14 cellular contexts compared by ENCODE assay signal in genomic region chr11:73386568-73386967, GRCh38. TPM values are rescaled to one million over a fixed set of nuclear protein-coding genes. Genes with fewer than 3 reads are reported as not detected.
A peak's percentile ranks its signal among the peaks of the same experiment; 100 is the strongest.
DNase-seq lines count a peak whose midpoint lies in the region; ATAC-seq, FAIRE-seq and TF ChIP-seq lines count a peak whose summit lies in the region.
"Had no signal": no experiment of that assay in that cellular context is flagged by ENCODE, and none has a peak within 500 bp of the region (broad histone marks: within the 10 kb centered on the region; RNA-seq: fewer than 3 reads in every experiment).

No MANE protein-coding gene starts in this region.

- H2BK12ac ChIP-seq in trophoblast cell (ENCODE audit: low read length): no peak overlapping the region

- no peak overlapping the region for H4K8ac ChIP-seq in trophoblast cell (ENCODE audit: low read depth, low read length)

- peaks cover 4% of the 10 kb centered on the region for H3K36me3 ChIP-seq in CD4-positive, CD25-positive, alpha-beta regulatory T cell (ENCODE audit: control insufficient read depth, insufficient read depth, low read length)
- peaks cover 3 to 6% of the 10 kb centered on the region in 2 experiments for H3K36me3 ChIP-seq in trophoblast cell (ENCODE audit: control insufficient read depth in 1 of 2, insufficient read depth in 2 of 2, low read length in 2 of 2)
- H3K36me3 ChIP-seq: thoracic aorta had no signal

- H3K9me3 Mint-ChIP-seq in CD4-positive, CD25-positive, alpha-beta regulatory T cell: no peaks in the 10 kb centered on the region
- H3K9me3 Mint-ChIP-seq in central memory CD8-positive, alpha-beta T cell: no peaks in the 10 kb centered on the region
- H3K9me3 Mint-ChIP-seq in glutamatergic neuron (ENCODE audit: unreplicated experiment): peaks cover 7% of the 10 kb centered on the region

- no peak overlapping the region for H3K14ac ChIP-seq in trophoblast cell (ENCODE audit: low read length)

- H3K4ac ChIP-seq in trophoblast cell (ENCODE audit: low read depth, low read length): no peak overlapping the region

- no peak overlapping the region for H3K4me3 ChIP-seq in CD4-positive, CD25-positive, alpha-beta regulatory T cell (ENCODE audit: low read depth, low read length)
- no peak overlapping the region for H3K4me3 ChIP-seq in trophoblast cell (ENCODE audit: low read depth, low read length)
- H3K4me3 ChIP-seq: body of pancreas, thoracic aorta had no signal

- H3K36me3 Mint-ChIP-seq in CD4-positive, CD25-positive, alpha-beta regulatory T cell: no peaks in the 10 kb centered on the region
- H3K36me3 Mint-ChIP-seq in central memory CD8-positive, alpha-beta T cell (ENCODE audit: insufficient read depth): peaks cover 43% of the 10 kb centered on the region
- H3K36me3 Mint-ChIP-seq in glutamatergic neuron (ENCODE audit: unreplicated experiment): no peaks in the 10 kb centered on the region

- H3K4me2 ChIP-seq in trophoblast cell (ENCODE audit: low read length): no peak overlapping the region
- H3K4me2 ChIP-seq: SK-N-SH had no signal

- no peak overlapping the region for H3K23ac ChIP-seq in trophoblast cell (ENCODE audit: low read length)

- H3K79me2 ChIP-seq in trophoblast cell (ENCODE audit: control insufficient read depth, insufficient read depth, low read length, poor library complexity): no peaks in the 10 kb centered on the region

- no peaks in the 10 kb centered on the region for H3K9me3 ChIP-seq in CD4-positive, CD25-positive, alpha-beta regulatory T cell (ENCODE audit: control insufficient read depth in 2 of 2, low read length in 2 of 2)
- peaks cover 3% of the 10 kb centered on the region for H3K9me3 ChIP-seq in trophoblast cell (ENCODE audit: insufficient read depth, low read depth, low read length)
- H3K9me3 ChIP-seq: body of pancreas, SK-N-SH, thoracic aorta had no signal

- H3K27ac ChIP-seq in CD4-positive, CD25-positive, alpha-beta regulatory T cell (ENCODE audit: insufficient read depth, low read length, poor library complexity, severe bottlenecking): no peak overlapping the region
- no peak overlapping the region for H3K27ac ChIP-seq in trophoblast cell (ENCODE audit: low read depth, low read length)

- no peak overlapping the region for H2BK5ac ChIP-seq in trophoblast cell (ENCODE audit: low read depth, low read length, poor library complexity)

- H3K4me3 Mint-ChIP-seq in CD4-positive, CD25-positive, alpha-beta regulatory T cell: no peak overlapping the region
- H3K4me3 Mint-ChIP-seq in central memory CD8-positive, alpha-beta T cell: no peak overlapping the region
- H3K4me3 Mint-ChIP-seq in glutamatergic neuron (ENCODE audit: unreplicated experiment): no peak overlapping the region

- no peak for DNase-seq in CD4-positive, CD25-positive, alpha-beta regulatory T cell
- DNase-seq in GM19239 (ENCODE audit: insufficient read length, low spot score) (no peak), trophoblast cell (no peak), NK-92 (lab: John Stamatoyannopoulos, UW; ENCODE audit: unreplicated experiment) (no peak), NCI-H1048 (lab: John Stamatoyannopoulos, UW) (no peak), superior temporal gyrus (ENCODE audit: extremely low spot score) (no peak), glutamatergic neuron (no peak)
- DNase-seq in central memory CD8-positive, alpha-beta T cell (ENCODE audit: low spot score in 2 of 2): no peak
- DNase-seq: activated CD4-positive, alpha-beta T cell treated with anti-CD3 and anti-CD28 coated beads, Interleukin-2, amount 50 U/mL, for 4 hours; islet precursor cell; SK-N-SH; stimulated activated CD4-positive, alpha-beta T cell treated with anti-CD3 and anti-CD28 coated beads, Interleukin-4, amount 100 ng/mL, for 24 hours had no signal

- H3K9ac ChIP-seq in trophoblast cell (ENCODE audit: low read length): no peak overlapping the region
- H3K9ac ChIP-seq: SK-N-SH had no signal

- no peak overlapping the region for H2BK120ac ChIP-seq in trophoblast cell (ENCODE audit: insufficient read depth, low read length, poor library complexity)

- no peak overlapping the region for H4K12ac ChIP-seq in trophoblast cell (ENCODE audit: low read depth, low read length)

- no peaks in the 10 kb centered on the region for H3K79me1 ChIP-seq in trophoblast cell (ENCODE audit: low read length)

- no peak overlapping the region for H2AFZ ChIP-seq in trophoblast cell (ENCODE audit: insufficient read depth, low read length, poor library complexity)

- no peak for TF ChIP-seq CTCF in glutamatergic neuron (IDR thresholded peaks at IDR 0.05; ENCODE audit: partially characterized antibody, unreplicated experiment)

- H4K91ac ChIP-seq in trophoblast cell (ENCODE audit: low read depth, low read length): no peak overlapping the region

- peak overlapping the region; percentile 60 for H3K18ac ChIP-seq in trophoblast cell (ENCODE audit: low read length)

- H3K4me1 Mint-ChIP-seq in CD4-positive, CD25-positive, alpha-beta regulatory T cell: peaks cover 0 to 67% (median 34%) of the 10 kb centered on the region in 4 donors
- H3K4me1 Mint-ChIP-seq in central memory CD8-positive, alpha-beta T cell: peaks cover 69% of the 10 kb centered on the region
- peaks cover 27% of the 10 kb centered on the region for H3K4me1 Mint-ChIP-seq in glutamatergic neuron (ENCODE audit: low read depth, unreplicated experiment)

- no peaks in the 10 kb centered on the region for H3K27me3 ChIP-seq in CD4-positive, CD25-positive, alpha-beta regulatory T cell (ENCODE audit: control insufficient read depth, insufficient read depth, low read length)
- no peaks in the 10 kb centered on the region for H3K27me3 ChIP-seq in trophoblast cell (ENCODE audit: insufficient read depth, low read length)
- H3K27me3 ChIP-seq: body of pancreas had no signal

- peak; percentile 64 for FAIRE-seq in GM19239 (lab: Jason Lieb, UNC)

- H3K27ac Mint-ChIP-seq in CD4-positive, CD25-positive, alpha-beta regulatory T cell: peak overlapping the region in 2 of 3 donors; percentile 62 to 82
- peak overlapping the region; percentile 68 for H3K27ac Mint-ChIP-seq in central memory CD8-positive, alpha-beta T cell (ENCODE audit: low read depth)
- H3K27ac Mint-ChIP-seq in glutamatergic neuron (ENCODE audit: unreplicated experiment): no peak overlapping the region

- no peak for ATAC-seq in CD4-positive, CD25-positive, alpha-beta regulatory T cell (ENCODE audit: low read depth in 2 of 2)
- no peak for ATAC-seq in central memory CD8-positive, alpha-beta T cell (replicated peaks; ENCODE audit: extremely low read depth, poor library complexity, severe bottlenecking)
- ATAC-seq: body of pancreas had no signal

- peaks cover 42% of the 10 kb centered on the region for H3K4me1 ChIP-seq in CD4-positive, CD25-positive, alpha-beta regulatory T cell (ENCODE audit: control insufficient read depth, insufficient read depth, low read length, poor library complexity, severe bottlenecking)
- H3K4me1 ChIP-seq in trophoblast cell (ENCODE audit: control insufficient read depth in 1 of 2, insufficient read depth in 2 of 2, low read length in 2 of 2): peaks cover 4 to 6% of the 10 kb centered on the region in 2 experiments

- H2AK5ac ChIP-seq in trophoblast cell (ENCODE audit: low read length): no peak overlapping the region

- H3K27me3 Mint-ChIP-seq in CD4-positive, CD25-positive, alpha-beta regulatory T cell: no peaks in the 10 kb centered on the region
- no peaks in the 10 kb centered on the region for H3K27me3 Mint-ChIP-seq in central memory CD8-positive, alpha-beta T cell
- peaks cover 11% of the 10 kb centered on the region for H3K27me3 Mint-ChIP-seq in glutamatergic neuron (ENCODE audit: unreplicated experiment)

- no CpG with 5 or more reads among the region's 7 CpGs for WGBS in trophoblast cell (ENCODE audit: extremely low coverage, insufficient coverage, insufficient read length)

RNA-seq across cellular contexts. Expression of gene RELT, which starts 10.4 kb away (rescaled TPM):
- total RNA-seq in CD4-positive, CD25-positive, alpha-beta regulatory T cell: 117 TPM
- polyA plus RNA-seq in CD4-positive, CD25-positive, alpha-beta regulatory T cell: 1 to 10 TPM; 2.0 to 3.3 (median 2.9) TPM
- polyA plus RNA-seq in trophoblast cell (2013): 24.5 and 27.6 TPM in 2 replicates
- 9.2 TPM for total RNA-seq in glutamatergic neuron (ENCODE audit: unreplicated experiment)

Comparison
In these comparisons a context has a peak if more than half of its experiments do, and no peak if none do; other contexts are left out.
1. RNA of gene RELT, which starts 10.4 kb away (total RNA-seq): 117 TPM in CD4-positive, CD25-positive, alpha-beta regulatory T cell (single experiment); 9.2 TPM in glutamatergic neuron (single experiment); every median in the first group is over 10 times any median in the second.